Comparison of ENCODE assay signal across 19 cellular contexts in genomic region chr9:136047775-136048559, GRCh38. TPM values are rescaled to one million over a fixed set of nuclear protein-coding genes. Genes with fewer than 3 reads are reported as not detected.
DNase-seq lines count a peak whose midpoint lies in the region; ATAC-seq, FAIRE-seq and TF ChIP-seq lines count a peak whose summit lies in the region.
"Had no signal": no experiment of that assay in that cellular context is flagged by ENCODE, and none has a peak within 500 bp of the region (broad histone marks: within the 10 kb centered on the region; RNA-seq: fewer than 3 reads in every experiment).

No MANE protein-coding gene starts in this region.

- no peaks in the 10 kb centered on the region for H3K9me3 ChIP-seq in uterus
- no peaks in the 10 kb centered on the region for H3K9me3 ChIP-seq in small intestine (ENCODE audit: control insufficient read depth, low read depth)
- H3K9me3 ChIP-seq: testis had no signal

- no peaks in the 10 kb centered on the region for H3K36me3 ChIP-seq in uterus
- H3K36me3 ChIP-seq in small intestine (ENCODE audit: control insufficient read depth in 2 of 2, insufficient read depth in 2 of 2, low read length in 2 of 2) = peaks cover 0 to 4% of the 10 kb centered on the region in 2 donors

- no peaks in the 10 kb centered on the region for H3K27me3 ChIP-seq in uterus
- no peaks in the 10 kb centered on the region for H3K27me3 ChIP-seq in small intestine (ENCODE audit: control insufficient read depth in 2 of 2, insufficient read depth in 2 of 2, low read length in 2 of 2)
- H3K27me3 ChIP-seq: testis had no signal

- H3K27ac ChIP-seq in RWPE1 (peak overlapping the region; percentile 99), uterus (no peak overlapping the region), small intestine (ENCODE audit: low read depth in 1 of 2, low read length in 1 of 2) (no peak overlapping the region)
- H3K27ac ChIP-seq: testis had no signal

- peak overlapping the region; percentile 56 for H3K4me3 Mint-ChIP-seq in stimulated activated effector memory CD8-positive, alpha-beta T cell treated with anti-CD3 and anti-CD28 coated beads, Interleukin-12 subunit alpha, Interleukin-12 subunit beta, amount 100 ng/mL, for 72 hours
- H3K4me3 Mint-ChIP-seq: activated B cell treated with CpG ODN at 0.5 μM for 24 hours; activated CD4-positive, alpha-beta memory T cell treated with anti-CD3 and anti-CD28 coated beads, Interleukin-2, amount 10 ng/mL, durations not matched to agents 7 days and 5 days; activated naive CD4-positive, alpha-beta T cell treated with anti-CD3 and anti-CD28 coated beads for 36 hours; activated T-cell treated with anti-CD3 and anti-CD28 coated beads, Interleukin-2, amount 50 U/mL, for 24 hours; memory B cell; T-helper 2 cell treated with Interferon-gamma antibody and Interleukin-4, amounts not matched to agents 5 μg/mL and 100 μg/mL, for 36 hours had no signal

- H3K4me1 Mint-ChIP-seq in stimulated activated effector memory CD8-positive, alpha-beta T cell treated with anti-CD3 and anti-CD28 coated beads, Interleukin-12 subunit alpha, Interleukin-12 subunit beta, amount 100 ng/mL, for 72 hours = peaks cover 36% of the 10 kb centered on the region
- H3K4me1 Mint-ChIP-seq: memory B cell had no signal

- no peak overlapping the region for H3K4me3 ChIP-seq in uterus
- H3K4me3 ChIP-seq in small intestine (ENCODE audit: low read depth in 1 of 2, low read length in 2 of 2) = no peak overlapping the region
- H3K4me3 ChIP-seq: testis had no signal

- intact Hi-C loops in uterus (cut with DNase I; ENCODE audit: low total_unique reads) = no loop called here

- no peak for FAIRE-seq in GM12891 (lab: Jason Lieb, UNC)
- FAIRE-seq in small intestine (lab: Jason Lieb, UNC) = no peak
- FAIRE-seq: islet of Langerhans, RCC 7860 had no signal

- TF ChIP-seq CTCF in RWPE1 (conservative IDR thresholded peaks at IDR 0.05; ENCODE audit: low read depth) (no peak), uterus (IDR thresholded peaks at IDR 0.05) (no peak)

- CTCF ChIA-PET in RWPE1 (lab: Yijun Ruan, JAX) = interaction anchor here (0.5 to 1.0 kb wide), 4 partner anchors 53 to 212 kb away, joined by 3 to 4 read pairs (median 3); no protein-coding TSS in a partner anchor

- no peaks in the 10 kb centered on the region for H3K9me3 Mint-ChIP-seq in stimulated activated effector memory CD8-positive, alpha-beta T cell treated with anti-CD3 and anti-CD28 coated beads, Interleukin-12 subunit alpha, Interleukin-12 subunit beta, amount 100 ng/mL, for 72 hours
- H3K9me3 Mint-ChIP-seq: activated B cell treated with CpG ODN at 0.5 μM for 24 hours; activated CD4-positive, alpha-beta memory T cell treated with anti-CD3 and anti-CD28 coated beads, Interleukin-2, amount 10 ng/mL, durations not matched to agents 7 days and 5 days; activated naive CD4-positive, alpha-beta T cell treated with anti-CD3 and anti-CD28 coated beads for 36 hours; activated T-cell treated with anti-CD3 and anti-CD28 coated beads, Interleukin-2, amount 50 U/mL, for 24 hours; memory B cell; T-helper 2 cell treated with Interferon-gamma antibody and Interleukin-4, amounts not matched to agents 5 μg/mL and 100 μg/mL, for 36 hours had no signal

- POLR2A ChIA-PET in RWPE1 (lab: Yijun Ruan, JAX; ENCODE audit: low non-redundant PET) = no interaction called here

- 82 to 89% (median 86%) methylated on average over 21 of the region's 21 CpGs for WGBS in small intestine, 3 donors

- no peak for ATAC-seq in left lobe of liver
- no peak for ATAC-seq in stimulated activated effector memory CD8-positive, alpha-beta T cell treated with anti-CD3 and anti-CD28 coated beads, Interleukin-12 subunit alpha, Interleukin-12 subunit beta, amount 100 ng/mL, for 72 hours

- peaks cover 8% of the 10 kb centered on the region for H3K36me3 Mint-ChIP-seq in stimulated activated effector memory CD8-positive, alpha-beta T cell treated with anti-CD3 and anti-CD28 coated beads, Interleukin-12 subunit alpha, Interleukin-12 subunit beta, amount 100 ng/mL, for 72 hours

- TF ChIP-seq POLR2A in GM12891 (IDR thresholded peaks at IDR 0.05; ENCODE audit: low read depth, low read length) (no peak), uterus (IDR thresholded peaks at IDR 0.05) (no peak)

- no peak overlapping the region for H3K27ac Mint-ChIP-seq in stimulated activated effector memory CD8-positive, alpha-beta T cell treated with anti-CD3 and anti-CD28 coated beads, Interleukin-12 subunit alpha, Interleukin-12 subunit beta, amount 100 ng/mL, for 72 hours
- H3K27ac Mint-ChIP-seq: activated B cell treated with CpG ODN at 0.5 μM for 24 hours; activated CD4-positive, alpha-beta memory T cell treated with anti-CD3 and anti-CD28 coated beads, Interleukin-2, amount 10 ng/mL, durations not matched to agents 7 days and 5 days; activated naive CD4-positive, alpha-beta T cell treated with anti-CD3 and anti-CD28 coated beads for 36 hours; activated T-cell treated with anti-CD3 and anti-CD28 coated beads, Interleukin-2, amount 50 U/mL, for 24 hours; memory B cell; T-helper 2 cell treated with Interferon-gamma antibody and Interleukin-4, amounts not matched to agents 5 μg/mL and 100 μg/mL, for 36 hours had no signal

- DNase-seq in GM12891 (ENCODE audit: insufficient read length, low spot score) (peak; percentile 12), RWPE1 (ENCODE audit: low spot score) (no peak), left lobe of liver (ENCODE audit: low spot score) (peak; percentile 47), COLO668 (lab: John Stamatoyannopoulos, UW; ENCODE audit: unreplicated experiment) (no peak), uterus (no peak), small intestine (no peak)
- no peak for DNase-seq in stimulated activated effector memory CD8-positive, alpha-beta T cell treated with anti-CD3 and anti-CD28 coated beads, Interleukin-12 subunit alpha, Interleukin-12 subunit beta, amount 100 ng/mL, for 72 hours (ENCODE audit: low spot score in 2 of 2)
- DNase-seq: activated B cell treated with CpG ODN at 0.5 μM for 24 hours; activated CD4-positive, alpha-beta memory T cell treated with anti-CD3 and anti-CD28 coated beads, Interleukin-2, amount 10 ng/mL, durations not matched to agents 7 days and 5 days; activated naive CD4-positive, alpha-beta T cell treated with anti-CD3 and anti-CD28 coated beads for 36 hours; activated T-cell treated with anti-CD3 and anti-CD28 coated beads, Interleukin-2, amount 50 U/mL, for 24 hours; cerebellar nuclear complex; NCI-H187; NCI-H2227 treated with DMSO at 0.1 percent for 48 hours; testis had no signal

- peaks cover 0 to 15% of the 10 kb centered on the region in 2 donors for H3K4me1 ChIP-seq in uterus
- peaks cover 3 to 5% of the 10 kb centered on the region in 2 donors for H3K4me1 ChIP-seq in small intestine (ENCODE audit: control insufficient read depth in 2 of 2, insufficient read depth in 1 of 2, low read depth in 1 of 2, low read length in 1 of 2)

TF ChIP-seq in GM12891, 5 proteins besides CTCF, POLR2A, EP300 and RAD21:
- no peak for TF ChIP-seq POU2F2 (IDR thresholded peaks at IDR 0.05; ENCODE audit: low read depth, low read length)
- TF ChIP-seq POLR2AphosphoS5 (IDR thresholded peaks at IDR 0.05; ENCODE audit: low read depth, low read length) = no peak
- no peak for TF ChIP-seq SPI1 (IDR thresholded peaks at IDR 0.05; ENCODE audit: low read depth, low read length)
- TF ChIP-seq PAX5 (IDR thresholded peaks at IDR 0.05; ENCODE audit: insufficient read depth, low read length, severe bottlenecking) = no peak
- TF ChIP-seq TAF1 (IDR thresholded peaks at IDR 0.05; ENCODE audit: low read depth, low read length) = no peak

RNA-seq across cellular contexts. Expression of gene NACC2, which starts 47.1 kb away (rescaled TPM):
- 0.39 TPM for polyA plus RNA-seq in GM12891 (2012; ENCODE audit: low read depth, missing spikeins)
- total RNA-seq in left lobe of liver = 18.4 TPM
- total RNA-seq in uterus = 10 to 100 TPM in 3 of 4 donors, 1 to 10 TPM in 1; 8.2 to 57.5 (median 19.1) TPM
- polyA plus RNA-seq in small intestine = 1 to 10 TPM; 4.9 to 9.6 (median 6.5) TPM

Comparison
In these comparisons a context has a peak if more than half of its experiments do, and no peak if none do; other contexts are left out.
1. DNase-seq: peak in GM12891 (single experiment) and left lobe of liver (single experiment); none in RWPE1 (single experiment), stimulated activated effector memory CD8-positive, alpha-beta T cell treated with anti-CD3 and anti-CD28 coated beads, Interleukin-12 subunit alpha, Interleukin-12 subunit beta, amount 100 ng/mL, for 72 hours (0 of 2), COLO668 (single experiment), uterus (0 of 2) and small intestine (single experiment).